Comparison of ENCODE assay signal across 33 cellular contexts in the genomic region with DNA sequence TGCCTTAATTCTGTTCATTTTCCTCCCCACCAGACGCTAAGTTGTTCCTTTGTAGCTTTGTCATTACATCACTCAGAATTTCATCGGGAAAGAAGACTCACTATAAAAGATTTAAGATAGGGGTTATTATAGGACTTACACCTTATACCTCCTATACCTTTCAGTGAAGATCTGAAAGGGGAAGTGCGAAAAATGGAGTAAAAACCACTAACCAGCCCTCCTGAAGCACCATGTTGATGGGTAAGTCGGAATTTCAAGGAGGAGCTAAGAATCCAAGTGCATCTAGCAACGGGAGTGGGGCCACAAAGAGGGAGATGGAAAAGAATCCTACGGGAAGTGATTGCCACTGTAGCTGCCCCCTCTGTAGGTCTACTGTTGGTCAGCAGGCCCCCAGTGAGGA.
"Had no signal": no experiment of that assay in that cellular context is flagged by ENCODE, and none has a peak within 500 bp of the region (broad histone marks: within the 10 kb centered on the region; RNA-seq: fewer than 3 reads in every experiment).

No MANE protein-coding gene starts in this region.

- H3K4me3 Mint-ChIP-seq: activated CD4-positive, alpha-beta T cell treated with anti-CD3 and anti-CD28 coated beads, Interleukin-2, amount 10 ng/mL, durations not matched to agents 24 days and 14 days; activated CD8-positive, alpha-beta T cell treated with anti-CD3 and anti-CD28 coated beads for 36 hours; activated T-cell treated with anti-CD3 and anti-CD28 coated beads, Interleukin-2, amount 50 U/mL, for 72 hours; activated T-helper 17 cell treated with anti-CD3 and anti-CD28 coated beads, Interleukin-2, amount 50 U/mL, for 72 hours had no signal

- ATAC-seq: activated CD8-positive, alpha-beta T cell treated with anti-CD3 and anti-CD28 coated beads for 36 hours; activated naive CD4-positive, alpha-beta T cell treated with anti-CD3 and anti-CD28 coated beads, Interleukin-2, amount 50 U/mL, for 72 hours; activated T-cell treated with anti-CD3 and anti-CD28 coated beads, Interleukin-2, amount 50 U/mL, for 72 hours; activated T-helper 17 cell treated with anti-CD3 and anti-CD28 coated beads, Interleukin-2, amount 50 U/mL, for 72 hours; body of pancreas; PC-3 had no signal

- H3K4me1 Mint-ChIP-seq: activated CD4-positive, alpha-beta T cell treated with anti-CD3 and anti-CD28 coated beads, Interleukin-2, amount 10 ng/mL, durations not matched to agents 24 days and 14 days; activated T-helper 17 cell treated with anti-CD3 and anti-CD28 coated beads, Interleukin-2, amount 50 U/mL, for 72 hours had no signal

- H3K9me3 ChIP-seq: adrenal gland, body of pancreas, breast epithelium, Peyer's patch, SJSA1, SK-N-SH had no signal

- H3K4me2 ChIP-seq: KMS-11, SK-N-SH had no signal

- DNase-seq: activated CD4-positive, alpha-beta T cell treated with anti-CD3 and anti-CD28 coated beads for 1 hour; activated CD4-positive, alpha-beta T cell treated with anti-CD3 and anti-CD28 coated beads, Interleukin-2, amount 10 ng/mL, durations not matched to agents 24 days and 14 days; activated CD4-positive, alpha-beta T cell treated with anti-CD3 and anti-CD28 coated beads, Interleukin-2, amount 50 U/mL, for 4 hours; activated CD4-positive, CD25-positive, alpha-beta regulatory T cell; activated CD8-positive, alpha-beta T cell treated with anti-CD3 and anti-CD28 coated beads for 36 hours; activated effector memory CD4-positive, alpha-beta T cell treated with anti-CD3 and anti-CD28 coated beads, Interleukin-2, amount 50 U/mL, for 16 hours; activated naive CD4-positive, alpha-beta T cell; activated T-cell treated with anti-CD3 and anti-CD28 coated beads, Interleukin-2, amount 50 U/mL, for 1 hour; activated T-cell treated with anti-CD3 and anti-CD28 coated beads, Interleukin-2, amount 50 U/mL, for 72 hours; adrenal gland; body of pancreas; MM.1S; NCI-H1105; NCI-H1417 treated with DMSO at 0.1 percent for 48 hours; NCI-H187 treated with DMSO at 0.1 percent for 48 hours; NCI-H2081 treated with DMSO at 0.1 percent for 48 hours; NCI-H345; NCI-H524 treated with DMSO at 0.1 percent for 48 hours; PC-3; Peyer's patch; RPMI8226; SHP77 treated with DMSO at 0.1 percent for 48 hours; SK-N-SH; SW 1271; T-helper 1 cell; T-helper 2 cell; T-helper 9 cell had no signal

- H3K4me1 ChIP-seq: adrenal gland, body of pancreas, breast epithelium, Peyer's patch had no signal

- H3K27me3 ChIP-seq: adrenal gland, body of pancreas, breast epithelium, Peyer's patch, SJSA1 had no signal

- H3K27ac Mint-ChIP-seq: activated CD4-positive, alpha-beta T cell treated with anti-CD3 and anti-CD28 coated beads, Interleukin-2, amount 10 ng/mL, durations not matched to agents 24 days and 14 days; activated CD8-positive, alpha-beta T cell treated with anti-CD3 and anti-CD28 coated beads for 36 hours; activated T-cell treated with anti-CD3 and anti-CD28 coated beads, Interleukin-2, amount 50 U/mL, for 72 hours; activated T-helper 17 cell treated with anti-CD3 and anti-CD28 coated beads, Interleukin-2, amount 50 U/mL, for 72 hours had no signal

- H3K9ac ChIP-seq: KMS-11, SK-N-SH had no signal

- H3K36me3 ChIP-seq: adrenal gland, breast epithelium, Peyer's patch, SJSA1 had no signal

- H3K4me3 ChIP-seq: adrenal gland, body of pancreas, breast epithelium, Peyer's patch, SJSA1 had no signal

- H3K9me3 Mint-ChIP-seq: activated CD8-positive, alpha-beta T cell treated with anti-CD3 and anti-CD28 coated beads for 36 hours; activated naive CD4-positive, alpha-beta T cell treated with anti-CD3 and anti-CD28 coated beads, Interleukin-2, amount 50 U/mL, for 72 hours; activated T-cell treated with anti-CD3 and anti-CD28 coated beads, Interleukin-2, amount 50 U/mL, for 72 hours; activated T-helper 17 cell treated with anti-CD3 and anti-CD28 coated beads, Interleukin-2, amount 50 U/mL, for 72 hours had no signal

- H3K27ac ChIP-seq: adrenal gland, body of pancreas, breast epithelium, KMS-11, Peyer's patch, SJSA1, VCaP had no signal
